14 cellular contexts compared by ENCODE assay signal in the genomic region with DNA sequence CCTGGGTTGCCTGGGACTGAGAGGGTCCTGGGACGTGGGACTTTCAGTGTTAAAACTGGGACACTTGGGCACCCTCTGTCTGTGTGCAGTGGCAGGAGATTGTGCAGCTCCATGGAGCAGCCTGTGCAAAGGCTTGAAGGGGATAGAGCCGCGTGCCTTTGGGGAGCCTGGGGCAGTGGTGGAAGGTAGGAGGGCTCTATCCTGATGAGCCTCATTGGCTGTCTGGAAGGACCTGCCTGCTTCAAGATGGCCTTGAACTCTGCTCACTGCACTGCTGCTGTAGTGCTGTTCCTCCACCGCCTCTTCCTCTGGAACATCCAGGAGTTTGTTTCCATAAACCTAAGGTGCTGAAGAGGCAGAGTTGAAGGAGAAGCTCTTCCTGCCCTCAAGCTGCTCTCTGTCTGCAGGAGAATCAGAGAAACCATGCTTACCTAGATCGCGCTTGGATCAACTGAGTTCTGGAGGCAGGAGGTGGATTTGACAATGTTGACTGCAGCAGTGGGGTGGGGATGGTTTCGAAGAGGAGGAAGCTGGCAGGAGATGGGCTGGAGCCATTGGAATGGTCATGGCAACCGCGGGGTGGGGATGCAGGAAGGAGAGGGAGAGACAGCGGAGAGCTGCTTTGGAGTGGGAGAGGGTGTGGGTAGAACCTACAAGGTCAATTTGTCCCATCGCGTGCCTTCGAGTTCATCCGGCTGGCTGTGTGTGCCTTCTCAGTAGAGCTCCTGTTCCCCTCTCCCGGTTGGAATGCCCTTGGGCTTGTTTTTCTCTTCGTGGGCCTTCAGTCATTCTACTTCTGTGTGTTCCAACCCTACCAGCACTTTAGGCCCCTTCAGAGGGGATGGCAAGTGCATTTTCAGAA. TPM values are rescaled to one million over a fixed set of nuclear protein-coding genes. Genes with fewer than 3 reads are reported as not detected.
DNase-seq lines count a peak whose midpoint lies in the region; ATAC-seq, FAIRE-seq and TF ChIP-seq lines count a peak whose summit lies in the region.
"Had no signal": no experiment of that assay in that cellular context is flagged by ENCODE, and none has a peak within 500 bp of the region (broad histone marks: within the 10 kb centered on the region; RNA-seq: fewer than 3 reads in every experiment).

No MANE protein-coding gene starts in this region.

- peaks cover 45% of the 10 kb centered on the region for H3K36me3 Mint-ChIP-seq in activated CD4-positive, alpha-beta T cell treated with anti-CD3 and anti-CD28 coated beads, Interleukin-2, amount 10 ng/mL, durations not matched to agents 24 days and 14 days (ENCODE audit: low read depth)

- 92% methylated on average over 13 of the region's 16 CpGs for WGBS in GM12878 (ENCODE audit: insufficient coverage, insufficient replicate concordance, low lambda C conversion rate, missing lambda C conversion rate)
- 84 to 92% methylated on average over 14 to 15 of the region's 16 CpGs for WGBS in mesodermal cell (ENCODE audit: insufficient coverage in 2 of 2), 2 experiments

- H3K9me3 ChIP-seq in GM12878 (replicated peaks; ENCODE audit: control insufficient read depth, insufficient read depth, low read length) (no peaks in the 10 kb centered on the region), mesodermal cell (ENCODE audit: control insufficient read depth, low read length) (peaks cover 3% of the 10 kb centered on the region), tibial artery (no peaks in the 10 kb centered on the region)

- H3K4me1 Mint-ChIP-seq in activated CD4-positive, alpha-beta T cell treated with anti-CD3 and anti-CD28 coated beads, Interleukin-2, amount 10 ng/mL, durations not matched to agents 24 days and 14 days, result peaks cover 53% of the 10 kb centered on the region

- no peaks in the 10 kb centered on the region for H3K27me3 ChIP-seq in GM12878 (replicated peaks in 1 of 2; ENCODE audit: control insufficient read depth in 2 of 2, insufficient read depth in 2 of 2, low read length in 1 of 2)
- no peaks in the 10 kb centered on the region for H3K27me3 ChIP-seq in tibial artery

- H3K79me2 ChIP-seq in GM12878 (ENCODE audit: control insufficient read depth, insufficient read depth, low read length), result peaks cover 13% of the 10 kb centered on the region

- CTCF ChIA-PET in GM12878 (lab: Yijun Ruan, JAX), result interaction anchor here (0.8 to 1.1 kb wide), 2 partner anchors 16 to 385 kb away, joined by 3 to 4 read pairs; no protein-coding TSS in a partner anchor

- H3K4me3 Mint-ChIP-seq in activated CD4-positive, alpha-beta T cell treated with anti-CD3 and anti-CD28 coated beads, Interleukin-2, amount 10 ng/mL, durations not matched to agents 24 days and 14 days, result no peak overlapping the region

- RAD21 ChIA-PET in GM12878 (lab: Charles Lee; ENCODE audit: unreplicated experiment), result interaction anchor here (1.9 kb wide), 1 partner anchor 51 kb away, joined by 5 read pairs; no protein-coding TSS in a partner anchor

- no peak overlapping the region for H2AFZ ChIP-seq in GM12878 (ENCODE audit: control insufficient read depth, low read depth, low read length)

- H3K4me1 ChIP-seq in GM12878 (ENCODE audit: control insufficient read depth, insufficient read depth, low read length) (peaks cover 13% of the 10 kb centered on the region), mesodermal cell (ENCODE audit: control insufficient read depth, insufficient read depth, low read length, poor library complexity, severe bottlenecking) (peaks cover 38% of the 10 kb centered on the region), tibial artery (peaks cover 3 to 24% (median 15%) of the 10 kb centered on the region in 4 donors)

- intact Hi-C loops in activated CD4-positive, alpha-beta T cell treated with anti-CD3 and anti-CD28 coated beads, Interleukin-2, amount 10 ng/mL, durations not matched to agents 24 days and 14 days (cut with micrococcal nuclease), result no loop called here
- intact Hi-C loops in GM12878 (cut with micrococcal nuclease; ENCODE audit: unreplicated experiment) (no loop called here), tibial artery (cut with DNase I; ENCODE audit: low total_unique reads) (loop anchor here (10.0 kb wide), 2 partner anchors 214 to 374 kb away; no protein-coding TSS in a partner anchor), left colon (cut with DNase I, micrococcal nuclease) (no loop called here)

- H3K4me2 ChIP-seq in GM12878 (ENCODE audit: control insufficient read depth, insufficient read depth), result no peak overlapping the region

- peak overlapping the region; percentile 39 for H3K27ac Mint-ChIP-seq in activated CD4-positive, alpha-beta T cell treated with anti-CD3 and anti-CD28 coated beads, Interleukin-2, amount 10 ng/mL, durations not matched to agents 24 days and 14 days

- no peaks in the 10 kb centered on the region for H3K9me3 Mint-ChIP-seq in activated CD4-positive, alpha-beta T cell treated with anti-CD3 and anti-CD28 coated beads, Interleukin-2, amount 10 ng/mL, durations not matched to agents 24 days and 14 days
- H3K9me3 Mint-ChIP-seq: naive thymus-derived CD4-positive, alpha-beta T cell had no signal

- H3K9ac ChIP-seq in GM12878 (ENCODE audit: control insufficient read depth, insufficient read depth, low read length), result no peak overlapping the region

- no peak for TF ChIP-seq RAD21 in GM12878 (IDR thresholded peaks at IDR 0.05; ENCODE audit: insufficient read depth, low read depth, low read length)

- TF ChIP-seq CTCF in GM12878 (IDR thresholded peaks at IDR 0.05 in 2 of 3, conservative IDR thresholded peaks at IDR 0.05 in 1 of 3; ENCODE audit: control insufficient read depth in 2 of 3, extremely low read depth in 1 of 3, insufficient read depth in 1 of 3, low read depth in 3 of 3, low read length in 3 of 3) (no peak), tibial artery (IDR thresholded peaks at IDR 0.05) (no peak)

- no peak overlapping the region for H3K27ac ChIP-seq in GM12878 (ENCODE audit: control insufficient read depth, insufficient read depth)
- peak overlapping the region; percentile 53 for H3K27ac ChIP-seq in mesodermal cell (ENCODE audit: low read depth, low read length, severe bottlenecking)
- peak overlapping the region; percentile 71 to 75 for H3K27ac ChIP-seq in tibial artery

- ATAC-seq in GM12878 (no peak), left colon (no peak)
- ATAC-seq: naive thymus-derived CD4-positive, alpha-beta T cell had no signal

- no peak for FAIRE-seq in GM12878 (lab: Jason Lieb, UNC)
- FAIRE-seq: A204.1, GM18507 had no signal

- DNase-seq in activated CD4-positive, alpha-beta T cell treated with anti-CD3 and anti-CD28 coated beads, Interleukin-2, amount 10 ng/mL, durations not matched to agents 24 days and 14 days, result no peak
- no peak for DNase-seq in activated CD4-positive, alpha-beta T cell treated with anti-CD3 and anti-CD28 coated beads for 48 hours
- no peak for DNase-seq in GM12878 (ENCODE audit: low read depth, low spot score)
- no peak for DNase-seq in tibial artery
- DNase-seq in AG08395 (ENCODE audit: low spot score), result no peak
- no peak for DNase-seq in hepatic stellate cell (ENCODE audit: low spot score)
- DNase-seq in left colon, result no peak
- DNase-seq: DND-41; effector memory CD4-positive, alpha-beta T cell; naive thymus-derived CD4-positive, alpha-beta T cell; NCI-H146 had no signal

- no TSS peak for BruUV-seq in GM12878 (replicated peaks; lab: Mats Ljungman, UMichigan)

- POLR2A ChIA-PET in GM12878 (lab: Charles Lee), result interaction anchor here (0.6 to 0.9 kb wide), 2 partner anchors 28 to 93 kb away, joined by 3 to 4 read pairs; a partner anchor contains a TSS

- SMC1A ChIA-PET in GM12878 (lab: Charles Lee; ENCODE audit: uncharacterized antibody, unreplicated experiment), result interaction anchor here (1.6 kb wide), 2 partner anchors 23 to 29 kb away, joined by 4 to 7 read pairs; no protein-coding TSS in a partner anchor

- H3K27me3 Mint-ChIP-seq in activated CD4-positive, alpha-beta T cell treated with anti-CD3 and anti-CD28 coated beads, Interleukin-2, amount 10 ng/mL, durations not matched to agents 24 days and 14 days, result no peaks in the 10 kb centered on the region
- H3K27me3 Mint-ChIP-seq: naive thymus-derived CD4-positive, alpha-beta T cell had no signal

- H3K4me3 ChIP-seq in GM12878, result no peak overlapping the region
- no peak overlapping the region for H3K4me3 ChIP-seq in mesodermal cell (ENCODE audit: extremely low read depth, insufficient read depth, low read length, poor library complexity, severe bottlenecking)
- H3K4me3 ChIP-seq in tibial artery, result no peak overlapping the region

- in situ Hi-C loops in GM12878 (cut with MboI), result no loop called here

- no peak for TF ChIP-seq POLR2A in GM12878 (IDR thresholded peaks at IDR 0.05; ENCODE audit: low read depth, low read length)

- no peaks in the 10 kb centered on the region for H3K36me3 ChIP-seq in GM12878 (ENCODE audit: control insufficient read depth in 2 of 2, insufficient read depth in 2 of 2, low read length in 1 of 2)
- peaks cover 14% of the 10 kb centered on the region for H3K36me3 ChIP-seq in mesodermal cell (ENCODE audit: control insufficient read depth, insufficient read depth, low read length)
- no peaks in the 10 kb centered on the region for H3K36me3 ChIP-seq in tibial artery

- no peaks in the 10 kb centered on the region for H4K20me1 ChIP-seq in GM12878 (ENCODE audit: control insufficient read depth, insufficient read depth)

- TF ChIP-seq EP300 in GM12878 (IDR thresholded peaks at IDR 0.05; ENCODE audit: borderline replicate concordance in 1 of 2, control insufficient read depth in 1 of 2, low read depth in 2 of 2, low read length in 2 of 2), result no peak

RNA-seq across cellular contexts. Expression of a gene that starts 3.7 kb away (rescaled TPM):
- 63.8 and 65.6 TPM in 2 replicates for total RNA-seq in activated CD4-positive, alpha-beta T cell treated with anti-CD3 and anti-CD28 coated beads, Interleukin-2, amount 10 ng/mL, durations not matched to agents 24 days and 14 days
- total RNA-seq in GM12878 (2013; cell fraction: nucleolus; rRNA removed), result 50.7 and 51.0 TPM in 2 replicates
- total RNA-seq in GM12878 (2014; rRNA removed) (30.3 and 38.6 TPM in 2 replicates), GM12878 (2014; rRNA removed; fragmentation: Illumina TruSeq; extraction: Trizol) (25.4 and 26.6 TPM in 2 replicates), GM12878 (2021) (39.2 and 39.3 TPM in 2 replicates), left colon (1 to 10 TPM; 5.5 to 8.3 TPM)
- polyA plus RNA-seq in GM12878 (2011; ENCODE audit: low read depth), result 18.7 TPM
- polyA plus RNA-seq in GM12878 (2011; rRNA removed) (34.0 and 51.7 TPM in 2 replicates), GM12878 (2014; fragmentation: Illumina TruSeq; extraction: Trizol) (47.1 and 65.7 TPM in 2 replicates), GM12878 (2014; fragmentation: Nextera tagmentation; extraction: Ambion mirVana) (10 to 100 TPM in 1 of 2 experiments, 1 to 10 TPM in 1; 9.6 to 21.7 TPM), GM12878 (2014; rRNA removed) (28.5 and 34.6 TPM in 2 replicates), GM12878 (2016; fragmentation: Nextera tagmentation; extraction: Ambion mirVana) (10 to 100 TPM; 26.4 to 68.8 TPM)
- 16.0 and 24.0 TPM in 2 replicates for polyA plus RNA-seq in GM12878 (2011; cell fraction: cytosol; rRNA removed)
- 18.6 and 23.4 TPM in 2 replicates for polyA plus RNA-seq in GM12878 (2011; cell fraction: nucleus; rRNA removed)
- 25.6 and 28.3 TPM in 2 replicates for polyA plus RNA-seq in GM12878 (2012)
- polyA minus RNA-seq in GM12878 (2011; rRNA and poly(A)+ RNA removed), result 14.5 and 20.4 TPM in 2 replicates
- polyA minus RNA-seq in GM12878 (2011; cell fraction: cytosol; rRNA and poly(A)+ RNA removed), result 6.9 and 8.0 TPM in 2 replicates
- 5.2 and 6.1 TPM in 2 replicates for polyA minus RNA-seq in GM12878 (2011; cell fraction: nucleus; rRNA and poly(A)+ RNA removed)
- polyA plus RNA-seq in mesodermal cell (2013, experiment 1 of 2), result 30.7 TPM
- 32.0 TPM for polyA plus RNA-seq in mesodermal cell (2013, experiment 2 of 2)
